ENCODE assay signal across 23 cellular contexts in genomic region chr9:24712190-24712589, GRCh38.
"Had no signal": no experiment of that assay in that cellular context is flagged by ENCODE, and none has a peak within 500 bp of the region (broad histone marks: within the 10 kb centered on the region; RNA-seq: fewer than 3 reads in every experiment).

No MANE protein-coding gene starts in this region.

- H3K27ac ChIP-seq: colonic mucosa, dorsolateral prefrontal cortex, esophagus muscularis mucosa, foreskin keratinocyte, gastroesophageal sphincter, heart left ventricle, hepatocyte, left lung, lower lobe of right lung had no signal

- DNase-seq: colonic mucosa; dermis blood vessel endothelial cell; dorsolateral prefrontal cortex; effector CD4-positive, alpha-beta T cell; effector memory CD4-positive, alpha-beta T cell; foreskin keratinocyte; heart left ventricle; hypothalamus; immature natural killer cell; islet precursor cell; kidney; kidney glomerular epithelial cell; left colon; left lung; left ventricle myocardium superior; lower lobe of right lung; mesenchymal stem cell; mucosa of descending colon; naive B cell; naive thymus-derived CD8-positive, alpha-beta T cell had no signal

- H3K4me3 ChIP-seq: colonic mucosa, dorsolateral prefrontal cortex, esophagus muscularis mucosa, gastroesophageal sphincter, heart left ventricle, hepatocyte, left lung, lower lobe of right lung, mucosa of descending colon had no signal

- ATAC-seq: foreskin keratinocyte; gastroesophageal sphincter; heart left ventricle; left colon; left lung; left ventricle myocardium superior; lower lobe of right lung; mucosa of descending colon; naive thymus-derived CD8-positive, alpha-beta T cell had no signal
